In genomic region chr5:135203593-135204036, GRCh38 we compare ENCODE assay signal across 11 cellular contexts.
DNase-seq lines count a peak whose midpoint lies in the region; ATAC-seq and TF ChIP-seq lines count a peak whose summit lies in the region.
"Had no signal": no experiment of that assay in that cellular context is flagged by ENCODE, and none has a peak within 500 bp of the region (broad histone marks: within the 10 kb centered on the region; RNA-seq: fewer than 3 reads in every experiment).

No MANE protein-coding gene starts in this region.

- H3K27ac ChIP-seq in colonic mucosa (no peak overlapping the region), thoracic aorta (no peak overlapping the region)
- H3K27ac ChIP-seq: coronary artery had no signal

- intact Hi-C loops in activated CD8-positive, alpha-beta T cell treated with anti-CD3 and anti-CD28 coated beads for 36 hours (cut with micrococcal nuclease) = no loop called here
- intact Hi-C loops in colonic mucosa (cut with DNase I) (no loop called here), posterior vena cava (cut with DNase I) (no loop called here)

- no peak overlapping the region for H3K4me3 Mint-ChIP-seq in activated CD8-positive, alpha-beta T cell treated with anti-CD3 and anti-CD28 coated beads for 36 hours
- H3K4me3 Mint-ChIP-seq in activated CD8-positive, alpha-beta T cell treated with anti-CD3 and anti-CD28 coated beads, Interleukin-2, amount 10 ng/mL, durations not matched to agents 7 days and 5 days = no peak overlapping the region
- H3K4me3 Mint-ChIP-seq: natural killer cell; stimulated activated naive B cell treated with anti-CD40 and anti-IgM and Interleukin-4, amounts not matched to agents 10 μg/mL and 1 μg/mL and 100 μg/mL, for 72 hours had no signal

- no peaks in the 10 kb centered on the region for H3K9me3 ChIP-seq in colonic mucosa
- peaks cover 8% of the 10 kb centered on the region for H3K9me3 ChIP-seq in thoracic aorta

- H3K36me3 ChIP-seq in colonic mucosa = no peaks in the 10 kb centered on the region
- no peaks in the 10 kb centered on the region for H3K36me3 ChIP-seq in thoracic aorta

- DNase-seq in activated CD8-positive, alpha-beta T cell treated with anti-CD3 and anti-CD28 coated beads for 36 hours = no peak
- no peak for DNase-seq in activated CD8-positive, alpha-beta T cell treated with anti-CD3 and anti-CD28 coated beads, Interleukin-2, amount 10 ng/mL, durations not matched to agents 7 days and 5 days
- DNase-seq in NCI-H748 (lab: John Stamatoyannopoulos, UW; ENCODE audit: unreplicated experiment) = peak; percentile 49
- no peak for DNase-seq in colonic mucosa
- DNase-seq in thoracic aorta (ENCODE audit: low spot score) = no peak
- DNase-seq in posterior vena cava (ENCODE audit: low spot score) = no peak
- no peak for DNase-seq in ecto neural progenitor cell (ENCODE audit: low spot score)
- DNase-seq: natural killer cell; stimulated activated naive B cell treated with anti-CD40 and anti-IgM and Interleukin-4, amounts not matched to agents 10 μg/mL and 1 μg/mL and 100 μg/mL, for 72 hours had no signal

- peak; percentile 66 for TF ChIP-seq CTCF in activated CD8-positive, alpha-beta T cell treated with anti-CD3 and anti-CD28 coated beads for 36 hours (IDR thresholded peaks at IDR 0.05)
- TF ChIP-seq CTCF in colonic mucosa (IDR thresholded peaks at IDR 0.05) (peak; percentile 38), thoracic aorta (IDR thresholded peaks at IDR 0.05) (peak; percentile 25)

- CTCF ChIA-PET in activated CD8-positive, alpha-beta T cell treated with anti-CD3 and anti-CD28 coated beads for 36 hours (lab: Charles Lee) = interaction anchor here (0.7 to 1.7 kb wide), 2 partner anchors 12 to 348 kb away, joined by 3 to 7 read pairs; no protein-coding TSS in a partner anchor
- CTCF ChIA-PET in activated CD8-positive, alpha-beta T cell treated with anti-CD3 and anti-CD28 coated beads, Interleukin-2, amount 10 ng/mL, durations not matched to agents 7 days and 5 days (lab: Charles Lee) = interaction anchor here (1.0 to 3.3 kb wide), 8 partner anchors 9 to 128 kb away, joined by 3 to 17 read pairs (median 3); no protein-coding TSS in a partner anchor

- H3K4me1 ChIP-seq in colonic mucosa (no peaks in the 10 kb centered on the region), thoracic aorta (ENCODE audit: control insufficient read depth in 1 of 2, low read depth in 2 of 2) (peaks cover 3 to 6% of the 10 kb centered on the region in 2 donors)

- no peak for ATAC-seq in activated CD8-positive, alpha-beta T cell treated with anti-CD3 and anti-CD28 coated beads for 36 hours
- ATAC-seq in activated CD8-positive, alpha-beta T cell treated with anti-CD3 and anti-CD28 coated beads, Interleukin-2, amount 10 ng/mL, durations not matched to agents 7 days and 5 days = no peak
- no peak for ATAC-seq in thoracic aorta (ENCODE audit: insufficient number of reproducible peaks, low FRiP score, low read depth)
- no peak for ATAC-seq in GM18517 (IDR thresholded peaks at IDR 0.05; ENCODE audit: unreplicated experiment)
- ATAC-seq: natural killer cell; stimulated activated naive B cell treated with anti-CD40 and anti-IgM and Interleukin-4, amounts not matched to agents 10 μg/mL and 1 μg/mL and 100 μg/mL, for 72 hours had no signal

- peaks cover 31% of the 10 kb centered on the region for H3K27me3 Mint-ChIP-seq in activated CD8-positive, alpha-beta T cell treated with anti-CD3 and anti-CD28 coated beads for 36 hours
- H3K27me3 Mint-ChIP-seq in activated CD8-positive, alpha-beta T cell treated with anti-CD3 and anti-CD28 coated beads, Interleukin-2, amount 10 ng/mL, durations not matched to agents 7 days and 5 days (ENCODE audit: low read depth) = peaks cover 46% of the 10 kb centered on the region

- peaks cover 12% of the 10 kb centered on the region for H3K9me3 Mint-ChIP-seq in activated CD8-positive, alpha-beta T cell treated with anti-CD3 and anti-CD28 coated beads for 36 hours
- H3K9me3 Mint-ChIP-seq in activated CD8-positive, alpha-beta T cell treated with anti-CD3 and anti-CD28 coated beads, Interleukin-2, amount 10 ng/mL, durations not matched to agents 7 days and 5 days (ENCODE audit: insufficient read depth) = no peaks in the 10 kb centered on the region

- H3K4me3 ChIP-seq in colonic mucosa = no peak overlapping the region
- H3K4me3 ChIP-seq in thoracic aorta = no peak overlapping the region
- H3K4me3 ChIP-seq: coronary artery had no signal

- peaks cover 7% of the 10 kb centered on the region for H3K36me3 Mint-ChIP-seq in activated CD8-positive, alpha-beta T cell treated with anti-CD3 and anti-CD28 coated beads for 36 hours (ENCODE audit: low read depth)
- H3K36me3 Mint-ChIP-seq in activated CD8-positive, alpha-beta T cell treated with anti-CD3 and anti-CD28 coated beads, Interleukin-2, amount 10 ng/mL, durations not matched to agents 7 days and 5 days (ENCODE audit: low read depth) = peaks cover 2% of the 10 kb centered on the region

- H3K9ac ChIP-seq in colonic mucosa (ENCODE audit: low read depth in 2 of 2, low read length in 2 of 2) = no peak overlapping the region

- POLR2A ChIA-PET in activated CD8-positive, alpha-beta T cell treated with anti-CD3 and anti-CD28 coated beads for 36 hours (lab: Charles Lee) = no interaction called here
- POLR2A ChIA-PET in activated CD8-positive, alpha-beta T cell treated with anti-CD3 and anti-CD28 coated beads, Interleukin-2, amount 10 ng/mL, durations not matched to agents 7 days and 5 days (lab: Charles Lee) = no interaction called here

- H3K27ac Mint-ChIP-seq in activated CD8-positive, alpha-beta T cell treated with anti-CD3 and anti-CD28 coated beads for 36 hours = no peak overlapping the region
- H3K27ac Mint-ChIP-seq in activated CD8-positive, alpha-beta T cell treated with anti-CD3 and anti-CD28 coated beads, Interleukin-2, amount 10 ng/mL, durations not matched to agents 7 days and 5 days = no peak overlapping the region
- H3K27ac Mint-ChIP-seq: natural killer cell; stimulated activated naive B cell treated with anti-CD40 and anti-IgM and Interleukin-4, amounts not matched to agents 10 μg/mL and 1 μg/mL and 100 μg/mL, for 72 hours had no signal

- no peaks in the 10 kb centered on the region for H3K4me1 Mint-ChIP-seq in activated CD8-positive, alpha-beta T cell treated with anti-CD3 and anti-CD28 coated beads for 36 hours (ENCODE audit: low read depth)
- H3K4me1 Mint-ChIP-seq in activated CD8-positive, alpha-beta T cell treated with anti-CD3 and anti-CD28 coated beads, Interleukin-2, amount 10 ng/mL, durations not matched to agents 7 days and 5 days (ENCODE audit: low read depth) = no peaks in the 10 kb centered on the region
- H3K4me1 Mint-ChIP-seq: natural killer cell; stimulated activated naive B cell treated with anti-CD40 and anti-IgM and Interleukin-4, amounts not matched to agents 10 μg/mL and 1 μg/mL and 100 μg/mL, for 72 hours had no signal

- no peaks in the 10 kb centered on the region for H3K27me3 ChIP-seq in colonic mucosa
- no peaks in the 10 kb centered on the region for H3K27me3 ChIP-seq in thoracic aorta (replicated peaks; ENCODE audit: insufficient read depth)
